In the genomic region with DNA sequence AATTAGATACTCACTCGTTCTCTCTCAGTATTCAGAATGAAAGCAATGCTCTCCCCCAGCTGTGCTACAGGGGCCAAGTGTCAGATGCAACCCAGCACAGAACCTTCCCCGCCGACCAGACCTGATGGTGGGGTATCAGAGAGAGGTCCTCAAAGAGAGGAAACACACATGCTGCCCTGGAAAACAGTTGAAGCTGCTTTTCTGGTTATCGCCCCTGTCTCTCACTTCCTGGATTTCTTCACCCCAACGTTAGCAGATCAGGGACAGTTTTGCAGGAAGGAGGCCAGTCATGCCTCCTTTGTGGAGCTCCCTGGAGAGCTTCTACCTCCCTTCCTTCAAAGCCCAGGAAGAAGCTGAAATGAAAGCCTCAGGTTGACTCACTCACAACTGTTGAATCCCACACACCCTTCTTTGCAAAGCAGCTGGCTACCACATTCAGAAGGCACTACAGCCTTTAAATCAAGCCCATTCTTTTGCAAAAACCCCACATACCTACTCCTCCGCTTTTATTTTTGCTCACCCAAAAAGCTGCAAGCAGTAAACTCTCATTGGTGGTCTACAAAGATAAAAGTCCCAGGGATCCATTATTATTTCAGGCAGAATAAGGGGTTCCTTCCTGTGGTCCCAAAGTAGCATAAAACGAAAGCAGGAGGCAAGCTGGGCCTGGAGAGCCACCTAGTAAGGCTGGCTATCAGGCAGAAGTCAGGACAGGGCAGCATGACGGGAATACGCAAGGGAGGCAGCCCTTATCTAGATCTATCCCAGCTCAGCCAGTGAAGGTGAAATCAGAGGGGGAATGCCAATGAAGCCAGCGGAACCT, we compare ENCODE assay signal across 13 cellular contexts. TPM values are rescaled to one million over a fixed set of nuclear protein-coding genes. Genes with fewer than 3 reads are reported as not detected.
DNase-seq lines count a peak whose midpoint lies in the region; ATAC-seq and TF ChIP-seq lines count a peak whose summit lies in the region.
"Had no signal": no experiment of that assay in that cellular context is flagged by ENCODE, and none has a peak within 500 bp of the region (broad histone marks: within the 10 kb centered on the region; RNA-seq: fewer than 3 reads in every experiment).

No MANE protein-coding gene starts in this region.

- intact Hi-C loops in cardiac septum (cut with DNase I): no loop called here

- peak overlapping the region in 1 of 4 donors; percentile 25 for H3K27ac ChIP-seq in Peyer's patch
- H3K27ac ChIP-seq: A549, neutrophil, vagina had no signal

- DNase-seq in AG08396 (ENCODE audit: low spot score): peak; percentile 8
- peak; percentile 36 for DNase-seq in GM20000 (ENCODE audit: low spot score)
- DNase-seq in cardiac septum (ENCODE audit: low spot score): peak; percentile 66
- no peak for DNase-seq in activated CD4-positive, alpha-beta T cell treated with anti-CD3 and anti-CD28 coated beads, Interleukin-2, amount 50 U/mL, for 1 hour
- no peak for DNase-seq in Peyer's patch
- DNase-seq in mucosa of gallbladder (ENCODE audit: low spot score): no peak
- DNase-seq in NCI-H187 (lab: John Stamatoyannopoulos, UW): no peak
- DNase-seq: activated CD4-positive, alpha-beta T cell treated with anti-CD3 and anti-CD28 coated beads, Interleukin-2, amount 50 U/mL, for 4 hours; SHP77 had no signal

- peaks cover 0 to 5% (median 0%) of the 10 kb centered on the region in 4 donors for H3K4me1 ChIP-seq in Peyer's patch
- H3K4me1 ChIP-seq: A549 had no signal

- no peaks in the 10 kb centered on the region for H3K36me3 ChIP-seq in Peyer's patch
- H3K36me3 ChIP-seq: neutrophil, vagina had no signal

- TF ChIP-seq CTCF in GM20000 (IDR thresholded peaks at IDR 0.05; ENCODE audit: extremely low read depth, missing control alignments) (no peak), Peyer's patch (IDR thresholded peaks at IDR 0.05) (no peak)

- ATAC-seq in HG03439 (IDR thresholded peaks at IDR 0.05; ENCODE audit: unreplicated experiment): peak; percentile 43
- ATAC-seq: A549 had no signal

- no peak for TF ChIP-seq POLR2A in Peyer's patch (IDR thresholded peaks at IDR 0.05)

- H3K27me3 ChIP-seq in Peyer's patch: no peaks in the 10 kb centered on the region
- H3K27me3 ChIP-seq: neutrophil, vagina had no signal

- no peak overlapping the region for H3K4me3 ChIP-seq in Peyer's patch
- H3K4me3 ChIP-seq: A549, vagina had no signal

- H3K9me3 ChIP-seq in Peyer's patch: no peaks in the 10 kb centered on the region
- H3K9me3 ChIP-seq: A549, neutrophil, vagina had no signal

RNA-seq across cellular contexts. Expression of gene LARGE1, which starts 23.3 kb away (rescaled TPM):
- total RNA-seq in cardiac septum (119 TPM), Peyer's patch (100 to 1,000 TPM in 2 of 4 donors, 10 to 100 TPM in 2; 78.1 to 156 (median 104) TPM), mucosa of gallbladder (65.6 TPM)

Comparison
In these comparisons a context has a peak if more than half of its experiments do, and no peak if none do; other contexts are left out.
1. DNase-seq: peak in AG08396 (single experiment), GM20000 (single experiment) and cardiac septum (single experiment); none in activated CD4-positive, alpha-beta T cell treated with anti-CD3 and anti-CD28 coated beads, Interleukin-2, amount 50 U/mL, for 1 hour (single experiment), Peyer's patch (0 of 3), mucosa of gallbladder (single experiment) and NCI-H187 (0 of 2).